13 cellular contexts compared by ENCODE assay signal in the genomic region with DNA sequence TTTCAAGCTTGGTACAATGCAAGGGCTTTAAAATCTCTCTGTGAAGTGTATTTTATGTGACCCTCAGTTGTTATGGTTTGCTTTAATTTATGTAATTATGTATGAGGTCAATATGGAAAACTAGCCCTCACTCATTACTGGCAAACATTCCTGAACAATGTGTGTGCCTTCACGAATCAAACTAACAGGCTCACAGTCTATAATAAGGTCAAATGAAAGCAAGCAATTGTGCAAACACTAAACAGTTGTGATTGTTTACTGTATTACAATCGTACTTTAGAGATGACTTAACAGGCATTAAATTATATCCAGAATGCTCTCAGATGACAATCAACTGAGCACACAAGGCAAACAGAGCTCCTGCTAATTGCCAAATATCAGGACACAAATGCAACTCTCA. TPM values are rescaled to one million over a fixed set of nuclear protein-coding genes. Genes with fewer than 3 reads are reported as not detected.
A peak's percentile ranks its signal among the peaks of the same experiment; 100 is the strongest.
DNase-seq lines count a peak whose midpoint lies in the region; TF ChIP-seq lines count a peak whose summit lies in the region.
"Had no signal": no experiment of that assay in that cellular context is flagged by ENCODE, and none has a peak within 500 bp of the region (broad histone marks: within the 10 kb centered on the region; RNA-seq: fewer than 3 reads in every experiment).

No MANE protein-coding gene starts in this region.

- POLR2A ChIA-PET in Caco-2 (lab: Charles Lee), result no interaction called here

- no TSS peak for BruUV-seq in Caco-2 (replicated peaks; lab: Mats Ljungman, UMichigan)

- no peak overlapping the region for H3K4me3 Mint-ChIP-seq in Caco-2 (ENCODE audit: unreplicated experiment)
- H3K4me3 Mint-ChIP-seq: activated CD4-positive, alpha-beta memory T cell treated with anti-CD3 and anti-CD28 coated beads, Interleukin-2, amount 10 ng/mL, durations not matched to agents 7 days and 5 days; activated naive CD8-positive, alpha-beta T cell had no signal

- H3K27ac ChIP-seq in muscle layer of duodenum (ENCODE audit: low read length), result peak overlapping the region; percentile 24
- H3K27ac ChIP-seq: uterus had no signal

- H3K36me3 ChIP-seq in muscle layer of duodenum (ENCODE audit: control insufficient read depth in 1 of 2, insufficient read depth in 2 of 2, low read length in 2 of 2) (no peaks in the 10 kb centered on the region), Caco-2 (ENCODE audit: control insufficient read depth, insufficient read depth, low read length) (no peaks in the 10 kb centered on the region; the same call in 1 of the 2 replicates)
- H3K36me3 ChIP-seq: uterus had no signal

- TF ChIP-seq CTCF in LNCaP clone FGC (IDR thresholded peaks at IDR 0.05; ENCODE audit: control insufficient read depth, extremely low read depth, insufficient read depth) (no peak), cardiac fibroblast (IDR thresholded peaks at IDR 0.05; ENCODE audit: low read depth, low read length) (no peak), Caco-2 (IDR thresholded peaks at IDR 0.05; ENCODE audit: insufficient read depth in 1 of 2, low read depth in 1 of 2, low read length in 1 of 2, severe bottlenecking in 1 of 2, unreplicated experiment in 1 of 2) (no peak)

- no peak overlapping the region for H3K27ac Mint-ChIP-seq in Caco-2 (ENCODE audit: unreplicated experiment)
- H3K27ac Mint-ChIP-seq: activated CD4-positive, alpha-beta memory T cell treated with anti-CD3 and anti-CD28 coated beads, Interleukin-2, amount 10 ng/mL, durations not matched to agents 7 days and 5 days; activated naive CD8-positive, alpha-beta T cell; progenitor cell of endocrine pancreas had no signal

- intact Hi-C loops in Caco-2 (cut with micrococcal nuclease; ENCODE audit: unreplicated experiment), result no loop called here

- H3K4me1 ChIP-seq in muscle layer of duodenum (ENCODE audit: control insufficient read depth in 1 of 2, insufficient read depth in 2 of 2, low read length in 2 of 2), result peaks cover 0 to 29% of the 10 kb centered on the region in 2 donors
- H3K4me1 ChIP-seq in Caco-2, result peaks cover 10% of the 10 kb centered on the region; the same call in 1 of the 2 replicates
- H3K4me1 ChIP-seq: uterus had no signal

- no peaks in the 10 kb centered on the region for H3K9me3 ChIP-seq in muscle layer of duodenum (ENCODE audit: control insufficient read depth in 1 of 2, low read length in 2 of 2)
- H3K9me3 ChIP-seq in Caco-2, result no peaks in the 10 kb centered on the region
- H3K9me3 ChIP-seq: uterus had no signal

- H3K4me3 ChIP-seq in LNCaP clone FGC (ENCODE audit: low read depth, low read length) (no peak overlapping the region), cardiac fibroblast (replicated peaks in 1 of 2; ENCODE audit: low read depth in 2 of 2, low read length in 2 of 2) (no peak overlapping the region), muscle layer of duodenum (ENCODE audit: low read depth in 1 of 2, low read length in 2 of 2) (no peak overlapping the region), Caco-2 (ENCODE audit: low read depth, low read length) (no peak overlapping the region)
- H3K4me3 ChIP-seq: uterus had no signal

- no peaks in the 10 kb centered on the region for H3K27me3 Mint-ChIP-seq in Caco-2 (ENCODE audit: insufficient read depth, unreplicated experiment)
- H3K27me3 Mint-ChIP-seq: activated CD4-positive, alpha-beta memory T cell treated with anti-CD3 and anti-CD28 coated beads, Interleukin-2, amount 10 ng/mL, durations not matched to agents 7 days and 5 days; activated naive CD8-positive, alpha-beta T cell; progenitor cell of endocrine pancreas had no signal

- DNase-seq in AG20443 (ENCODE audit: low spot score), result peak; percentile 33
- peak; percentile 86 for DNase-seq in LNCaP clone FGC (ENCODE audit: low read depth)
- DNase-seq in cardiac fibroblast (ENCODE audit: low read depth in 2 of 2), result peak; percentile 62 to 68
- DNase-seq in NCI-H1417 treated with DMSO at 0.1 percent for 48 hours (lab: John Stamatoyannopoulos, UW), result no peak
- DNase-seq in Caco-2, result no peak
- no peak for DNase-seq in cerebellum (ENCODE audit: low spot score)
- DNase-seq in RPMI8226, result no peak
- DNase-seq: activated CD4-positive, alpha-beta memory T cell treated with anti-CD3 and anti-CD28 coated beads, Interleukin-2, amount 10 ng/mL, durations not matched to agents 7 days and 5 days; NCI-H2171 treated with DMSO at 0.1 percent for 48 hours; uterus had no signal

- H3K9me3 Mint-ChIP-seq in Caco-2 (ENCODE audit: unreplicated experiment), result peaks cover 9% of the 10 kb centered on the region
- H3K9me3 Mint-ChIP-seq: activated CD4-positive, alpha-beta memory T cell treated with anti-CD3 and anti-CD28 coated beads, Interleukin-2, amount 10 ng/mL, durations not matched to agents 7 days and 5 days had no signal

- no peaks in the 10 kb centered on the region for H3K36me3 Mint-ChIP-seq in Caco-2 (ENCODE audit: insufficient read depth, unreplicated experiment)
- H3K36me3 Mint-ChIP-seq: activated naive CD8-positive, alpha-beta T cell had no signal

- H3K27me3 ChIP-seq in muscle layer of duodenum (ENCODE audit: low read depth, low read length) (no peaks in the 10 kb centered on the region), Caco-2 (replicated peaks; ENCODE audit: control insufficient read depth, insufficient read depth, low read length) (no peaks in the 10 kb centered on the region)
- H3K27me3 ChIP-seq: uterus had no signal

- H3K4me1 Mint-ChIP-seq in Caco-2 (ENCODE audit: low read depth, unreplicated experiment), result peaks cover 9% of the 10 kb centered on the region
- H3K4me1 Mint-ChIP-seq: activated CD4-positive, alpha-beta memory T cell treated with anti-CD3 and anti-CD28 coated beads, Interleukin-2, amount 10 ng/mL, durations not matched to agents 7 days and 5 days had no signal

- CTCF ChIA-PET in Caco-2 (lab: Charles Lee), result no interaction called here

RNA-seq across cellular contexts. Expression of a gene that starts 29.6 kb away (rescaled TPM):
- total RNA-seq in Caco-2 (2022), result 190 and 244 TPM in 2 replicates
- 35.2 TPM for total RNA-seq in cerebellum

Comparison
In these comparisons a context has a peak if more than half of its experiments do, and no peak if none do; other contexts are left out.
1. DNase-seq: peak in AG20443 (single experiment), LNCaP clone FGC (single experiment) and cardiac fibroblast (2 of 2); none in NCI-H1417 treated with DMSO at 0.1 percent for 48 hours (single experiment), Caco-2 (0 of 2), cerebellum (single experiment) and RPMI8226 (single experiment).